Comparison of ENCODE assay signal across 1 cellular context in genomic region chr11:66958232-66958955, GRCh38.
TF ChIP-seq lines count a peak whose summit lies in the region.

Gene PC (minus strand): TSS chr11:66958383. CDS start chr11:66872159, 86,224 bp downstream.

TF ChIP-seq in K562, 482 proteins besides CTCF, POLR2A, EP300 and RAD21 (continued from another document and continues in another):
- no peak for TF ChIP-seq BDP1 (IDR thresholded peaks at IDR 0.05; ENCODE audit: insufficient read depth, insufficient read length)
- peak; percentile 97 for TF ChIP-seq ELF1 (tag; IDR thresholded peaks at IDR 0.05)
- TF ChIP-seq MTA3 (IDR thresholded peaks at IDR 0.05; ENCODE audit: borderline replicate concordance): peak; percentile 81; the same call in 1 of the 2 replicates
- TF ChIP-seq ATF1 (CRISPR knock-in tag; IDR thresholded peaks at IDR 0.05): peak; percentile 11; the same call in 1 of the 2 replicates
- TF ChIP-seq ATF1 (tag; IDR thresholded peaks at IDR 0.05): peak; percentile 93
- no peak for TF ChIP-seq ZNF280A (IDR thresholded peaks at IDR 0.05; ENCODE audit: low read depth, partially characterized antibody)
- no peak for TF ChIP-seq GATA2 (CRISPR knock-in tag; IDR thresholded peaks at IDR 0.05)
- TF ChIP-seq TAF1 (IDR thresholded peaks at IDR 0.05; ENCODE audit: control insufficient read depth, extremely low read depth, insufficient read depth, low read length, severe bottlenecking): peak; percentile 44
- TF ChIP-seq RNF2 (IDR thresholded peaks at IDR 0.05): peak; percentile 92
- TF ChIP-seq SREBF1 (IDR thresholded peaks at IDR 0.05; ENCODE audit: borderline replicate concordance, low read depth, low read length): no peak
- TF ChIP-seq NR3C1 (CRISPR knock-in tag; IDR thresholded peaks at IDR 0.05): no peak
- no peak for TF ChIP-seq NFE2 (IDR thresholded peaks at IDR 0.05; ENCODE audit: low read depth)
- no peak for TF ChIP-seq ETS2 (tag; IDR thresholded peaks at IDR 0.05; ENCODE audit: borderline replicate concordance, poor library complexity, severe bottlenecking)
- TF ChIP-seq TARDBP (IDR thresholded peaks at IDR 0.05): no peak
- TF ChIP-seq HMBOX1 (IDR thresholded peaks at IDR 0.05): no peak
- TF ChIP-seq NR2C1 (IDR thresholded peaks at IDR 0.05): no peak
- TF ChIP-seq NR2C1 (tag; IDR thresholded peaks at IDR 0.05): no peak; the same call in 1 of the 2 replicates
- TF ChIP-seq DDX20 (tag; IDR thresholded peaks at IDR 0.05; ENCODE audit: low read depth): no peak
- TF ChIP-seq XRCC5 (IDR thresholded peaks at IDR 0.05; ENCODE audit: low read depth, low read length): 0 out of 2 replicates have a peak, but pooled peaks have one; percentile 24
- TF ChIP-seq PYGO2 (tag; IDR thresholded peaks at IDR 0.05): no peak
- TF ChIP-seq ZNF212 (CRISPR knock-in tag; IDR thresholded peaks at IDR 0.05): no peak
- peak; percentile 31 for TF ChIP-seq POLR2B (IDR thresholded peaks at IDR 0.05; ENCODE audit: low read depth, partially characterized antibody)
- TF ChIP-seq GMEB1 (CRISPR knock-in tag; IDR thresholded peaks at IDR 0.05): peak; percentile 77
- TF ChIP-seq ZNF282 (CRISPR knock-in tag; IDR thresholded peaks at IDR 0.05): 0 out of 2 replicates have a peak, but pooled peaks have one; percentile 83
- TF ChIP-seq ZNF3 (CRISPR knock-in tag; IDR thresholded peaks at IDR 0.05): no peak
- TF ChIP-seq PKNOX1 (IDR thresholded peaks at IDR 0.05): peak; percentile 99
- no peak for TF ChIP-seq AFF1 (IDR thresholded peaks at IDR 0.05; ENCODE audit: low read depth in 1 of 2, partially characterized antibody in 2 of 2)
- 0 out of 2 replicates have a peak, but pooled peaks have one; percentile 71 for TF ChIP-seq KDM2B (CRISPR knock-in tag; IDR thresholded peaks at IDR 0.05)
- no peak for TF ChIP-seq ZNF75A (CRISPR knock-in tag; IDR thresholded peaks at IDR 0.05)
- no peak for TF ChIP-seq SMAD3 (CRISPR knock-in tag; conservative IDR thresholded peaks at IDR 0.05)
- no peak for TF ChIP-seq ZNF695 (CRISPR knock-in tag; IDR thresholded peaks at IDR 0.05)
- TF ChIP-seq CHAMP1 (IDR thresholded peaks at IDR 0.05): no peak
- peak in 1 of 2 experiments; percentile 86; a peak in 1 of 3 replicates for TF ChIP-seq CBX3 (IDR thresholded peaks at IDR 0.05; ENCODE audit: borderline replicate concordance in 1 of 2, low read length in 2 of 2)
- TF ChIP-seq CCAR2 (IDR thresholded peaks at IDR 0.05; ENCODE audit: low read depth, low read length): no peak
- TF ChIP-seq LARP7 (IDR thresholded peaks at IDR 0.05): 0 out of 2 replicates have a peak, but pooled peaks have one; percentile 14
- TF ChIP-seq FOXJ3 (CRISPR knock-in tag; IDR thresholded peaks at IDR 0.05): no peak
- TF ChIP-seq RBM34 (IDR thresholded peaks at IDR 0.05; ENCODE audit: borderline replicate concordance, insufficient read depth, low read length): no peak
- TF ChIP-seq NKRF (IDR thresholded peaks at IDR 0.05; ENCODE audit: borderline replicate concordance): peak; percentile 92
- no peak for TF ChIP-seq ZNF140 (CRISPR knock-in tag; IDR thresholded peaks at IDR 0.05)
- TF ChIP-seq SMAD2 (IDR thresholded peaks at IDR 0.05; ENCODE audit: low read depth, low read length): no peak
- no peak for TF ChIP-seq PCBP1 (IDR thresholded peaks at IDR 0.05; ENCODE audit: low read depth, low read length, poor library complexity, severe bottlenecking)
- no peak for TF ChIP-seq SFPQ (IDR thresholded peaks at IDR 0.05; ENCODE audit: low read depth, low read length)
- TF ChIP-seq ZNF324 (CRISPR knock-in tag; IDR thresholded peaks at IDR 0.05): no peak
- peak; percentile 80 for TF ChIP-seq CHD2 (IDR thresholded peaks at IDR 0.05; ENCODE audit: low read depth, low read length)
- TF ChIP-seq BRF1 (IDR thresholded peaks at IDR 0.05; ENCODE audit: borderline replicate concordance, extremely low read depth, insufficient read length): no peak
- TF ChIP-seq EGR1 (conservative IDR thresholded peaks at IDR 0.05): peak; percentile 88
- TF ChIP-seq KAT7 (CRISPR knock-in tag; IDR thresholded peaks at IDR 0.05; ENCODE audit: borderline replicate concordance): no peak; the same call in 1 of the 2 replicates
- TF ChIP-seq ZBTB9 (CRISPR knock-in tag; IDR thresholded peaks at IDR 0.05): no peak
